3 cellular contexts compared by ENCODE assay signal in genomic region chr1:153670257-153670858, GRCh38.
A peak's percentile ranks its signal among the peaks of the same experiment; 100 is the strongest.
TF ChIP-seq lines count a peak whose summit lies in the region.

No MANE protein-coding gene starts in this region.

TF ChIP-seq in A549, 52 proteins besides CTCF, POLR2A, EP300 and RAD21:
- TF ChIP-seq KDM5A (IDR thresholded peaks at IDR 0.05) (peak; percentile 78), HMGXB4 (CRISPR knock-in tag; IDR thresholded peaks at IDR 0.05; ENCODE audit: borderline replicate concordance) (no peak)

TF ChIP-seq in GM23338, 12 proteins besides CTCF, POLR2A, EP300 and RAD21:
- TF ChIP-seq STAT1 (IDR thresholded peaks at IDR 0.05; ENCODE audit: unreplicated experiment) = no peak
- no peak for TF ChIP-seq REST (IDR thresholded peaks at IDR 0.05; ENCODE audit: unreplicated experiment)
- no peak for TF ChIP-seq JUNB (IDR thresholded peaks at IDR 0.05; ENCODE audit: unreplicated experiment)

TF ChIP-seq in HepG2, 621 proteins besides CTCF, POLR2A, EP300 and RAD21:
- TF ChIP-seq RBAK (CRISPR knock-in tag; IDR thresholded peaks at IDR 0.05) (no peak), AHDC1 (CRISPR knock-in tag; IDR thresholded peaks at IDR 0.05; ENCODE audit: borderline replicate concordance) (0 out of 2 replicates have a peak, but pooled peaks have one; percentile 52), ZNF761 (CRISPR knock-in tag; conservative IDR thresholded peaks at IDR 0.05) (peak; percentile 56; the same call in 1 of the 2 replicates), THAP9 (CRISPR knock-in tag; IDR thresholded peaks at IDR 0.05; ENCODE audit: borderline replicate concordance) (0 out of 2 replicates have a peak, but pooled peaks have one; percentile 62), NFKB2 (CRISPR knock-in tag; IDR thresholded peaks at IDR 0.05; ENCODE audit: borderline replicate concordance) (no peak), NFRKB (IDR thresholded peaks at IDR 0.05) (no peak), ZNF709 (CRISPR knock-in tag; IDR thresholded peaks at IDR 0.05) (0 out of 2 replicates have a peak, but pooled peaks have one; percentile 42), ZC3H4 (CRISPR knock-in tag; IDR thresholded peaks at IDR 0.05; ENCODE audit: borderline replicate concordance) (no peak), ZNF816 (CRISPR knock-in tag; IDR thresholded peaks at IDR 0.05; ENCODE audit: borderline replicate concordance) (peak; percentile 5; the same call in 1 of the 2 replicates), KMT2A (CRISPR knock-in tag; IDR thresholded peaks at IDR 0.05) (0 out of 2 replicates have a peak, but pooled peaks have one; percentile 6), AFF4 (CRISPR knock-in tag; IDR thresholded peaks at IDR 0.05) (no peak), ZNF501 (CRISPR knock-in tag; IDR thresholded peaks at IDR 0.05) (peak; percentile 68; the same call in 1 of the 2 replicates), ZNF83 (CRISPR knock-in tag; IDR thresholded peaks at IDR 0.05; ENCODE audit: borderline replicate concordance) (no peak), ZNF17 (CRISPR knock-in tag; IDR thresholded peaks at IDR 0.05) (no peak), NR2C2 (CRISPR knock-in tag; IDR thresholded peaks at IDR 0.05; ENCODE audit: borderline replicate concordance) (0 out of 2 replicates have a peak, but pooled peaks have one; percentile 15), ZNF567 (CRISPR knock-in tag; IDR thresholded peaks at IDR 0.05; ENCODE audit: borderline replicate concordance) (0 out of 2 replicates have a peak, but pooled peaks have one; percentile 29), ZNF777 (CRISPR knock-in tag; IDR thresholded peaks at IDR 0.05) (0 out of 2 replicates have a peak, but pooled peaks have one; percentile 19), GZF1 (CRISPR knock-in tag; IDR thresholded peaks at IDR 0.05) (no peak), SRSF4 (IDR thresholded peaks at IDR 0.05; ENCODE audit: low read depth, low read length, poor library complexity, severe bottlenecking) (no peak), FUBP1 (CRISPR knock-in tag; IDR thresholded peaks at IDR 0.05; ENCODE audit: borderline replicate concordance) (no peak), SMYD3 (CRISPR knock-in tag; IDR thresholded peaks at IDR 0.05) (0 out of 2 replicates have a peak, but pooled peaks have one; percentile 8), ZNF687 (CRISPR knock-in tag; IDR thresholded peaks at IDR 0.05) (no peak; the same call in 1 of the 2 replicates), ZBTB3 (CRISPR knock-in tag; IDR thresholded peaks at IDR 0.05; ENCODE audit: borderline replicate concordance, low read depth) (peak; percentile 68; the same call in 1 of the 2 replicates), ZNF12 (CRISPR knock-in tag; IDR thresholded peaks at IDR 0.05) (0 out of 2 replicates have a peak, but pooled peaks have one; percentile 27), MAFG (CRISPR knock-in tag; IDR thresholded peaks at IDR 0.05) (no peak), TFDP1 (CRISPR knock-in tag; IDR thresholded peaks at IDR 0.05; ENCODE audit: borderline replicate concordance) (no peak), TFAP4 (IDR thresholded peaks at IDR 0.05; ENCODE audit: borderline replicate concordance, low read depth) (no peak)
